26 cellular contexts compared by ENCODE assay signal in the genomic region with DNA sequence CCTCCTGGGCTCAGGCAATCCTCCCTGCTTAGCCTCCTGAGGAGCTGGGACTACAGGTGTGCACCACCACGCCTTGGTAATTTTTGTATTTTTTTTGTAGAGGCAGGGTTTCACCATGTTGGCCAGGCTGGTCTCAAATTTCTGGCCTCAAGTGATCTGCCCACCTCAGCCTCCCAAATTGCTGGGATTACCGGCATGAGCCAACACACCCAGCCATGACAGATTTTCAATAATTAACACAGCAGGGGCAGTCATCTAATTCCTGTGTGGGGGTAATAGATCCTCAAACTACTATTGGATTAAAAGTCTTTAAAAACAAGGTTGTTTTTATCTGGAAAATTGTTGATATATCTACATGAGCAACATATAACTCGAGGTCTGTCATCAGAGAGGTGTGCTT. TPM values are rescaled to one million over a fixed set of nuclear protein-coding genes. Genes with fewer than 3 reads are reported as not detected.
DNase-seq lines count a peak whose midpoint lies in the region; ATAC-seq and TF ChIP-seq lines count a peak whose summit lies in the region.
"Had no signal": no experiment of that assay in that cellular context is flagged by ENCODE, and none has a peak within 500 bp of the region (broad histone marks: within the 10 kb centered on the region; RNA-seq: fewer than 3 reads in every experiment).

No MANE protein-coding gene starts in this region.

- H3K36me3 ChIP-seq in breast epithelium: no peaks in the 10 kb centered on the region
- H3K36me3 ChIP-seq: left lung, sigmoid colon, upper lobe of right lung had no signal

- POLR2A ChIA-PET in MCF 10A (lab: Yijun Ruan, JAX): interaction anchor here (0.8 to 3.6 kb wide), 6 partner anchors 17 to 337 kb away, joined by 3 to 35 read pairs (median 3); no protein-coding TSS in a partner anchor
- POLR2A ChIA-PET in activated CD4-positive, alpha-beta T cell treated with anti-CD3 and anti-CD28 coated beads for 36 hours (lab: Charles Lee): no interaction called here

- TF ChIP-seq POLR2A in breast epithelium (IDR thresholded peaks at IDR 0.05): no peak

- no peaks in the 10 kb centered on the region for H3K4me1 ChIP-seq in breast epithelium
- H3K4me1 ChIP-seq: parathyroid adenoma had no signal

- ATAC-seq in stimulated activated memory B cell treated with anti-CD40 and anti-IgM and Interleukin-4, amounts not matched to agents 10 μg/mL and 1 μg/mL and 100 μg/mL, for 72 hours: no peak
- no peak for ATAC-seq in activated CD4-positive, alpha-beta T cell treated with anti-CD3 and anti-CD28 coated beads for 36 hours
- ATAC-seq: CD8-positive, alpha-beta T cell had no signal

- no peaks in the 10 kb centered on the region for H3K9me3 ChIP-seq in breast epithelium
- H3K9me3 ChIP-seq: left lung, sigmoid colon, upper lobe of right lung had no signal

- H3K27ac ChIP-seq in breast epithelium: no peak overlapping the region
- H3K27ac ChIP-seq: KMS-11, parathyroid adenoma, upper lobe of right lung had no signal

- no peak for TF ChIP-seq CTCF in MCF 10A (IDR thresholded peaks at IDR 0.05; ENCODE audit: unreplicated experiment)
- no peak for TF ChIP-seq CTCF in breast epithelium (IDR thresholded peaks at IDR 0.05)
- TF ChIP-seq CTCF in progenitor cell of endocrine pancreas (IDR thresholded peaks at IDR 0.05; ENCODE audit: unreplicated experiment): no peak

- no peak overlapping the region for H3K4me3 ChIP-seq in breast epithelium
- H3K4me3 ChIP-seq: left lung, sigmoid colon, upper lobe of right lung had no signal

- H3K4me3 Mint-ChIP-seq in MCF 10A (ENCODE audit: unreplicated experiment): no peak overlapping the region
- H3K4me3 Mint-ChIP-seq in progenitor cell of endocrine pancreas (ENCODE audit: low read depth): no peak overlapping the region
- H3K4me3 Mint-ChIP-seq in stimulated activated memory B cell treated with anti-CD40 and anti-IgM and Interleukin-4, amounts not matched to agents 10 μg/mL and 1 μg/mL and 100 μg/mL, for 72 hours: no peak overlapping the region
- H3K4me3 Mint-ChIP-seq in activated CD4-positive, alpha-beta T cell treated with anti-CD3 and anti-CD28 coated beads for 36 hours: no peak overlapping the region
- H3K4me3 Mint-ChIP-seq: brain; CD8-positive, alpha-beta T cell; nephron had no signal

- CTCF ChIA-PET in MCF 10A (lab: Yijun Ruan, JAX): interaction anchor here (1.3 kb wide), 1 partner anchor 23 kb away, joined by 5 read pairs; no protein-coding TSS in a partner anchor
- CTCF ChIA-PET in activated CD4-positive, alpha-beta T cell treated with anti-CD3 and anti-CD28 coated beads for 36 hours (lab: Charles Lee): interaction anchor here (0.5 kb wide), 1 partner anchor 31 kb away, joined by 3 read pairs; no protein-coding TSS in a partner anchor

- BruUV-seq in MCF 10A (replicated peaks; lab: Mats Ljungman, UMichigan): no TSS peak

- no peaks in the 10 kb centered on the region for H3K27me3 ChIP-seq in breast epithelium
- H3K27me3 ChIP-seq: left lung, sigmoid colon, upper lobe of right lung had no signal

- DNase-seq in MCF 10A (ENCODE audit: unreplicated experiment): no peak
- no peak for DNase-seq in breast epithelium (ENCODE audit: low spot score in 2 of 2)
- DNase-seq in NCI-H146 (lab: John Stamatoyannopoulos, UW): peak; percentile 83
- peak; percentile 18 for DNase-seq in NCI-H82 treated with DMSO at 0.1 percent for 48 hours (lab: John Stamatoyannopoulos, UW; ENCODE audit: unreplicated experiment)
- no peak for DNase-seq in progenitor cell of endocrine pancreas (ENCODE audit: low spot score, unreplicated experiment)
- DNase-seq in DMS79 (lab: John Stamatoyannopoulos, UW): no peak
- DNase-seq in activated CD4-positive, alpha-beta T cell treated with anti-CD3 and anti-CD28 coated beads for 36 hours: no peak
- DNase-seq: activated CD4-positive, alpha-beta T cell treated with anti-CD3 and anti-CD28 coated beads for 4 hours; activated naive CD4-positive, alpha-beta T cell; activated T-cell treated with anti-CD3 and anti-CD28 coated beads, Interleukin-2, amount 50 U/mL, for 48 hours; AML-193; CD8-positive, alpha-beta T cell; GF-D8; left lung; NCI-H1930; NCI-H524 treated with DMSO at 0.1 percent for 48 hours; RPMI8226; sigmoid colon; stimulated activated CD8-positive, alpha-beta memory T cell treated with anti-CD3 and anti-CD28 coated beads, Interleukin-4, amount 100 ng/mL, for 48 hours; T-helper 2 cell; upper lobe of right lung had no signal

- H3K27me3 Mint-ChIP-seq in MCF 10A (ENCODE audit: insufficient read depth, unreplicated experiment): no peaks in the 10 kb centered on the region
- H3K27me3 Mint-ChIP-seq in progenitor cell of endocrine pancreas: no peaks in the 10 kb centered on the region
- H3K27me3 Mint-ChIP-seq in stimulated activated memory B cell treated with anti-CD40 and anti-IgM and Interleukin-4, amounts not matched to agents 10 μg/mL and 1 μg/mL and 100 μg/mL, for 72 hours: no peaks in the 10 kb centered on the region
- H3K27me3 Mint-ChIP-seq in activated CD4-positive, alpha-beta T cell treated with anti-CD3 and anti-CD28 coated beads for 36 hours: no peaks in the 10 kb centered on the region
- H3K27me3 Mint-ChIP-seq: brain had no signal

- peaks cover 6% of the 10 kb centered on the region for H3K4me1 Mint-ChIP-seq in MCF 10A (ENCODE audit: insufficient read depth, unreplicated experiment)
- peaks cover 36% of the 10 kb centered on the region for H3K4me1 Mint-ChIP-seq in progenitor cell of endocrine pancreas (ENCODE audit: low read depth)
- no peaks in the 10 kb centered on the region for H3K4me1 Mint-ChIP-seq in stimulated activated memory B cell treated with anti-CD40 and anti-IgM and Interleukin-4, amounts not matched to agents 10 μg/mL and 1 μg/mL and 100 μg/mL, for 72 hours
- H3K4me1 Mint-ChIP-seq in activated CD4-positive, alpha-beta T cell treated with anti-CD3 and anti-CD28 coated beads for 36 hours: no peaks in the 10 kb centered on the region

- H3K9me3 Mint-ChIP-seq in MCF 10A (ENCODE audit: unreplicated experiment) (no peaks in the 10 kb centered on the region), progenitor cell of endocrine pancreas (ENCODE audit: low read depth) (peaks cover 5% of the 10 kb centered on the region)
- H3K9me3 Mint-ChIP-seq in stimulated activated memory B cell treated with anti-CD40 and anti-IgM and Interleukin-4, amounts not matched to agents 10 μg/mL and 1 μg/mL and 100 μg/mL, for 72 hours: no peaks in the 10 kb centered on the region
- no peaks in the 10 kb centered on the region for H3K9me3 Mint-ChIP-seq in activated CD4-positive, alpha-beta T cell treated with anti-CD3 and anti-CD28 coated beads for 36 hours (ENCODE audit: low read depth)
- H3K9me3 Mint-ChIP-seq: brain; CD8-positive, alpha-beta T cell; nephron had no signal

- intact Hi-C loops in MCF 10A (cut with micrococcal nuclease): no loop called here
- intact Hi-C loops in breast epithelium (cut with DNase I; ENCODE audit: low total_unique reads): no loop called here
- intact Hi-C loops in activated CD4-positive, alpha-beta T cell treated with anti-CD3 and anti-CD28 coated beads for 36 hours (cut with DNase I, micrococcal nuclease): no loop called here

- H3K36me3 Mint-ChIP-seq in MCF 10A (ENCODE audit: insufficient read depth, unreplicated experiment): no peaks in the 10 kb centered on the region
- no peaks in the 10 kb centered on the region for H3K36me3 Mint-ChIP-seq in progenitor cell of endocrine pancreas (ENCODE audit: insufficient read depth)
- peaks cover 12% of the 10 kb centered on the region for H3K36me3 Mint-ChIP-seq in stimulated activated memory B cell treated with anti-CD40 and anti-IgM and Interleukin-4, amounts not matched to agents 10 μg/mL and 1 μg/mL and 100 μg/mL, for 72 hours
- no peaks in the 10 kb centered on the region for H3K36me3 Mint-ChIP-seq in activated CD4-positive, alpha-beta T cell treated with anti-CD3 and anti-CD28 coated beads for 36 hours (ENCODE audit: low read depth)
- H3K36me3 Mint-ChIP-seq: CD8-positive, alpha-beta T cell had no signal

- H3K27ac Mint-ChIP-seq in MCF 10A (ENCODE audit: low read depth, unreplicated experiment) (peak overlapping the region; percentile 86), progenitor cell of endocrine pancreas (peak overlapping the region; percentile 45)
- H3K27ac Mint-ChIP-seq in stimulated activated memory B cell treated with anti-CD40 and anti-IgM and Interleukin-4, amounts not matched to agents 10 μg/mL and 1 μg/mL and 100 μg/mL, for 72 hours: no peak overlapping the region
- no peak overlapping the region for H3K27ac Mint-ChIP-seq in activated CD4-positive, alpha-beta T cell treated with anti-CD3 and anti-CD28 coated beads for 36 hours
- H3K27ac Mint-ChIP-seq: CD8-positive, alpha-beta T cell; nephron had no signal

RNA-seq across cellular contexts. Expression of gene ASB1, which starts 35.7 kb away (rescaled TPM):
- total RNA-seq in MCF 10A (2022) (104 and 113 TPM in 2 replicates), breast epithelium (10 to 100 TPM; 11.2 to 18.7 (median 18.4) TPM), progenitor cell of endocrine pancreas (42.3 and 46.8 TPM in 2 replicates)
- 10 to 100 TPM; 31.7 to 33.4 TPM for total RNA-seq in activated CD4-positive, alpha-beta T cell treated with anti-CD3 and anti-CD28 coated beads for 36 hours

Comparison
In these comparisons a context has a peak if more than half of its experiments do, and no peak if none do; other contexts are left out.
1. DNase-seq: peak in NCI-H146 (single experiment) and NCI-H82 treated with DMSO at 0.1 percent for 48 hours (single experiment); none in MCF 10A (single experiment), breast epithelium (0 of 2), progenitor cell of endocrine pancreas (single experiment), DMS79 (single experiment) and activated CD4-positive, alpha-beta T cell treated with anti-CD3 and anti-CD28 coated beads for 36 hours (single experiment).
2. H3K27ac Mint-ChIP-seq: peak in MCF 10A (single experiment) and progenitor cell of endocrine pancreas (single experiment); none in stimulated activated memory B cell treated with anti-CD40 and anti-IgM and Interleukin-4, amounts not matched to agents 10 μg/mL and 1 μg/mL and 100 μg/mL, for 72 hours (single experiment) and activated CD4-positive, alpha-beta T cell treated with anti-CD3 and anti-CD28 coated beads for 36 hours (single experiment).